Comparison of ENCODE assay signal across 26 cellular contexts in genomic region chr13:113509989-113510388, GRCh38.
"Had no signal": no experiment of that assay in that cellular context is flagged by ENCODE, and none has a peak within 500 bp of the region (broad histone marks: within the 10 kb centered on the region; RNA-seq: fewer than 3 reads in every experiment).

No MANE protein-coding gene starts in this region.

- H3K36me3 Mint-ChIP-seq: activated naive CD4-positive, alpha-beta T cell treated with anti-CD3 and anti-CD28 coated beads, Interleukin-2, amount 50 U/mL, for 72 hours had no signal

- H3K4me1 Mint-ChIP-seq: activated T-helper 17 cell treated with anti-CD3 and anti-CD28 coated beads, Interleukin-2, amount 50 U/mL, for 72 hours; brain had no signal

- DNase-seq: activated CD4-positive, alpha-beta T cell treated with anti-CD3 and anti-CD28 coated beads for 1 hour; activated T-cell treated with anti-CD3 and anti-CD28 coated beads, Interleukin-2, amount 50 U/mL, for 1 hour; aorta; central memory CD4-positive, alpha-beta T cell; dorsolateral prefrontal cortex; effector memory CD8-positive, alpha-beta T cell; esophagus squamous epithelium; gastrocnemius medialis; head of caudate nucleus; hypothalamus; mammary epithelial cell; occipital lobe; small intestine; stimulated activated CD4-positive, alpha-beta T cell treated with anti-CD3 and anti-CD28 coated beads, Interleukin-2, amount 100 ng/mL, for 24 hours; stimulated activated naive CD8-positive, alpha-beta T cell treated with anti-CD3 and anti-CD28 coated beads, Interleukin-15, amount 100 ng/mL, for 72 hours; uterus had no signal

- H3K27me3 Mint-ChIP-seq: activated T-helper 17 cell treated with anti-CD3 and anti-CD28 coated beads, Interleukin-2, amount 50 U/mL, for 72 hours; effector memory CD8-positive, alpha-beta T cell; stimulated activated naive CD8-positive, alpha-beta T cell treated with anti-CD3 and anti-CD28 coated beads, Interleukin-15, amount 100 ng/mL, for 72 hours had no signal

- H3K27ac ChIP-seq: dorsolateral prefrontal cortex, esophagus squamous epithelium, gastrocnemius medialis, tibial nerve, uterus, VCaP had no signal

- H3K4me3 ChIP-seq: dorsolateral prefrontal cortex, esophagus squamous epithelium, gastrocnemius medialis, tibial nerve, uterus had no signal

- H3K27ac Mint-ChIP-seq: activated T-helper 17 cell treated with anti-CD3 and anti-CD28 coated beads, Interleukin-2, amount 50 U/mL, for 72 hours; effector memory CD8-positive, alpha-beta T cell; stimulated activated effector memory CD8-positive, alpha-beta T cell treated with anti-CD3 and anti-CD28 coated beads, Interleukin-12 subunit alpha, Interleukin-12 subunit beta, amount 100 ng/mL, for 72 hours; stimulated activated naive CD8-positive, alpha-beta T cell treated with anti-CD3 and anti-CD28 coated beads, Interleukin-15, amount 100 ng/mL, for 72 hours; T-helper 2 cell treated with Interferon-gamma antibody and Interleukin-4, amounts not matched to agents 5 μg/mL and 100 μg/mL, for 36 hours had no signal

- H3K4me3 Mint-ChIP-seq: activated T-helper 17 cell treated with anti-CD3 and anti-CD28 coated beads, Interleukin-2, amount 50 U/mL, for 72 hours; brain; effector memory CD8-positive, alpha-beta T cell; stimulated activated effector memory CD8-positive, alpha-beta T cell treated with anti-CD3 and anti-CD28 coated beads, Interleukin-12 subunit alpha, Interleukin-12 subunit beta, amount 100 ng/mL, for 72 hours; stimulated activated naive CD8-positive, alpha-beta T cell treated with anti-CD3 and anti-CD28 coated beads, Interleukin-15, amount 100 ng/mL, for 72 hours; T-helper 2 cell treated with Interferon-gamma antibody and Interleukin-4, amounts not matched to agents 5 μg/mL and 100 μg/mL, for 36 hours had no signal

- ATAC-seq: activated naive CD4-positive, alpha-beta T cell treated with anti-CD3 and anti-CD28 coated beads, Interleukin-2, amount 50 U/mL, for 72 hours; activated T-helper 17 cell treated with anti-CD3 and anti-CD28 coated beads, Interleukin-2, amount 50 U/mL, for 72 hours; effector memory CD8-positive, alpha-beta T cell; gastrocnemius medialis; left ventricle myocardium superior; sciatic nerve; stimulated activated effector memory CD8-positive, alpha-beta T cell treated with anti-CD3 and anti-CD28 coated beads, Interleukin-12 subunit alpha, Interleukin-12 subunit beta, amount 100 ng/mL, for 72 hours; stimulated activated naive CD8-positive, alpha-beta T cell treated with anti-CD3 and anti-CD28 coated beads, Interleukin-15, amount 100 ng/mL, for 72 hours had no signal

- FAIRE-seq: colon, small intestine had no signal

- H3K36me3 ChIP-seq: uterus had no signal

- H3K9me3 Mint-ChIP-seq: activated naive CD4-positive, alpha-beta T cell treated with anti-CD3 and anti-CD28 coated beads, Interleukin-2, amount 50 U/mL, for 72 hours; activated T-helper 17 cell treated with anti-CD3 and anti-CD28 coated beads, Interleukin-2, amount 50 U/mL, for 72 hours; brain; effector memory CD8-positive, alpha-beta T cell; stimulated activated effector memory CD8-positive, alpha-beta T cell treated with anti-CD3 and anti-CD28 coated beads, Interleukin-12 subunit alpha, Interleukin-12 subunit beta, amount 100 ng/mL, for 72 hours; stimulated activated naive CD8-positive, alpha-beta T cell treated with anti-CD3 and anti-CD28 coated beads, Interleukin-15, amount 100 ng/mL, for 72 hours; T-helper 2 cell treated with Interferon-gamma antibody and Interleukin-4, amounts not matched to agents 5 μg/mL and 100 μg/mL, for 36 hours had no signal

- H3K27me3 ChIP-seq: dorsolateral prefrontal cortex, esophagus squamous epithelium, gastrocnemius medialis, tibial nerve, uterus had no signal

- H3K4me1 ChIP-seq: esophagus squamous epithelium, gastrocnemius medialis, uterus had no signal

- H3K9me3 ChIP-seq: esophagus squamous epithelium, gastrocnemius medialis, tibial nerve, uterus had no signal
